ENCODE assay signal across 8 cellular contexts in the genomic region with DNA sequence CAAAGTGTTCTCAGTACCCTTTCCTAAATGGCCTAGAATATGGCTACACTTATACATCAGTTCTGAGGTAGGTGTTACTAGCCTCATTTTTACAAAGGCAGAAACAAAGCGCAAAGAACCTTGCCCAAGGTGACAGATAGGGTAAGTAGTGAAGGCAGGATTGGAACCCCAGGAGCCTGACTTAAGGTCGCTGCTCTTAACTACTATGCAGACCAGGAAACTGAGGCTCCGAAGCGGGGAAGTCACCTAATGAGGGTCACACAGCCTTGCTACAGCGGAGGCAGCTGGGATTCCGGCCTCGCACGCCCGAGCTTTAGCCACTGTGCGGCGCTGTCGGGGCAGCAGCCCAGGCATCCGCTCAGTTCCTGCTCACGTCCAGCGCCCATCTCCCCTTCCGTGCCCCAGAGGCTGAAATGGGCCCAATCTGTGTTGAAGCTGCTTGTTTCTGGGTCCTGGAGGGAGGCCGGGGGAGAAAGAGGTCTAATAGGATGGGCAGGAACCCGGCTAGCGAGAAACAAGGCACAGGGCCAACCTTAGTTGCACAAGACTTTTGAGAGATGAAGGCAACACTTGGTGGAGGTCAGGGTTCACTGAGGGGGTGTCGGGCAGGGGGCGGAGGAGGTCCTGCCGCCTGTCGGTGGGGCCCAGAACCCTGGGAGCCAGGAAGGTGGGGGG. TPM values are rescaled to one million over a fixed set of nuclear protein-coding genes. Genes with fewer than 3 reads are reported as not detected.
A peak's percentile ranks its signal among the peaks of the same experiment; 100 is the strongest.
DNase-seq lines count a peak whose midpoint lies in the region; ATAC-seq and TF ChIP-seq lines count a peak whose summit lies in the region.

No MANE protein-coding gene starts in this region.

- peak overlapping the region; percentile 86 for H3K4me3 Mint-ChIP-seq in CD8-positive, alpha-beta T cell
- H3K4me3 Mint-ChIP-seq in natural killer cell = peak overlapping the region; percentile 94

- H3K27ac Mint-ChIP-seq in CD8-positive, alpha-beta T cell = peak overlapping the region; percentile 73
- peak overlapping the region; percentile 78 to 90 for H3K27ac Mint-ChIP-seq in natural killer cell

- H3K9me3 ChIP-seq in CD8-positive, alpha-beta T cell (ENCODE audit: low read length) = no peaks in the 10 kb centered on the region
- peaks cover 30% of the 10 kb centered on the region for H3K9me3 ChIP-seq in NT2/D1 (ENCODE audit: insufficient read depth, low read length)

- intact Hi-C loops in CD8-positive, alpha-beta T cell (cut with DNase I, micrococcal nuclease) = loop anchor here (1.0 to 10.0 kb wide), 7 partner anchors 88 to 1341 kb away; partner anchors contain the start of genes EFCAB14 (in 2 of the 2) and BEND5 (in 1 of the 2)
- intact Hi-C loops in natural killer cell (cut with micrococcal nuclease) = loop anchor here (2.0 to 10.0 kb wide), 4 partner anchors 202 to 291 kb away; partner anchors contain the start of genes PDZK1IP1 and TAL1

- CTCF ChIA-PET in CD8-positive, alpha-beta T cell (lab: Charles Lee) = interaction anchor here (0.8 to 5.5 kb wide), 23 partner anchors 10 to 319 kb away, joined by 3 to 50 read pairs (median 5); partner anchors contain the start of gene CMPK1

- H3K27ac ChIP-seq in CD8-positive, alpha-beta T cell (ENCODE audit: low read depth, low read length) = peak overlapping the region; percentile 25
- H3K27ac ChIP-seq in HL-60 (replicated peaks) = no peak overlapping the region

- H3K4me3 ChIP-seq in CD8-positive, alpha-beta T cell (ENCODE audit: low read depth, low read length) = peak overlapping the region; percentile 79
- peak overlapping the region; percentile 58 for H3K4me3 ChIP-seq in HL-60 (replicated peaks; ENCODE audit: insufficient read depth, low read length)
- peak overlapping the region; percentile 77 for H3K4me3 ChIP-seq in NT2/D1 (ENCODE audit: insufficient read length, low read depth)

- peaks cover 26% of the 10 kb centered on the region for H3K27me3 Mint-ChIP-seq in CD8-positive, alpha-beta T cell (ENCODE audit: low read depth)
- peaks cover 6 to 17% of the 10 kb centered on the region in 2 donors for H3K27me3 Mint-ChIP-seq in natural killer cell (ENCODE audit: low read depth in 2 of 2)

- ATAC-seq in CD8-positive, alpha-beta T cell = peak; percentile 23
- peak; percentile 38 for ATAC-seq in GM19463 (IDR thresholded peaks at IDR 0.05; ENCODE audit: unreplicated experiment)
- ATAC-seq in esophagus mucosa = peak; percentile 57
- ATAC-seq in natural killer cell = peak; percentile 45 to 61 (median 48)
- peak; percentile 45 for ATAC-seq in stimulated activated naive CD8-positive, alpha-beta T cell treated with anti-CD3 and anti-CD28 coated beads, Interleukin-15, Interleukin-2, amounts not matched to agents 100 U/mL and 50 U/mL, for 24 hours

- peak overlapping the region; percentile 91 for H3K9ac ChIP-seq in NT2/D1 (ENCODE audit: insufficient read length, low read depth)

- peaks cover 21% of the 10 kb centered on the region for H3K27me3 ChIP-seq in CD8-positive, alpha-beta T cell (ENCODE audit: insufficient read depth, low read length)
- H3K27me3 ChIP-seq in HL-60 (ENCODE audit: insufficient read depth, poor library complexity, severe bottlenecking) (peaks cover 44% of the 10 kb centered on the region), NT2/D1 (ENCODE audit: insufficient read depth, insufficient read length) (peaks cover 83% of the 10 kb centered on the region)

- peaks cover 44% of the 10 kb centered on the region for H3K4me1 Mint-ChIP-seq in CD8-positive, alpha-beta T cell (ENCODE audit: low read depth)
- H3K4me1 Mint-ChIP-seq in natural killer cell = peaks cover 40 to 45% of the 10 kb centered on the region in 2 donors

- H3K4me1 ChIP-seq in CD8-positive, alpha-beta T cell (ENCODE audit: insufficient read depth, low read length) = peaks cover 40% of the 10 kb centered on the region
- peaks cover 18% of the 10 kb centered on the region for H3K4me1 ChIP-seq in NT2/D1 (ENCODE audit: insufficient read depth, insufficient read length)

- POLR2A ChIA-PET in CD8-positive, alpha-beta T cell (lab: Charles Lee) = interaction anchor here (0.9 kb wide), 1 partner anchor 9 kb away, joined by 3 read pairs; no protein-coding TSS in a partner anchor

- DNase-seq in CD8-positive, alpha-beta T cell = peak; percentile 59 to 84 (median 68)
- peak; percentile 53 to 70 for DNase-seq in HL-60 (ENCODE audit: low read depth in 1 of 2, low spot score in 1 of 2)
- no peak for DNase-seq in NT2/D1 (ENCODE audit: low read depth, low spot score)
- DNase-seq in activated CD8-positive, alpha-beta memory T cell treated with anti-CD3 and anti-CD28 coated beads, Interleukin-2, amount 50 U/mL, for 48 hours = peak; percentile 91
- DNase-seq in natural killer cell = peak; percentile 79
- peak; percentile 88 for DNase-seq in stimulated activated naive CD8-positive, alpha-beta T cell treated with anti-CD3 and anti-CD28 coated beads, Interleukin-15, Interleukin-2, amounts not matched to agents 100 U/mL and 50 U/mL, for 24 hours

- H3K36me3 Mint-ChIP-seq in CD8-positive, alpha-beta T cell = no peaks in the 10 kb centered on the region
- H3K36me3 Mint-ChIP-seq in natural killer cell = no peaks in the 10 kb centered on the region

- no peaks in the 10 kb centered on the region for H3K36me3 ChIP-seq in CD8-positive, alpha-beta T cell (ENCODE audit: insufficient read depth, low read length)
- no peaks in the 10 kb centered on the region for H3K36me3 ChIP-seq in NT2/D1 (ENCODE audit: insufficient read depth, insufficient read length, low read length)

- peak; percentile 86 for TF ChIP-seq CTCF in CD8-positive, alpha-beta T cell (IDR thresholded peaks at IDR 0.05)
- peak; percentile 97 for TF ChIP-seq CTCF in HL-60 (IDR thresholded peaks at IDR 0.05; ENCODE audit: insufficient read depth, low read length)
- TF ChIP-seq CTCF in natural killer cell (IDR thresholded peaks at IDR 0.05) = peak; percentile 80

- H3K9me3 Mint-ChIP-seq in CD8-positive, alpha-beta T cell = no peaks in the 10 kb centered on the region
- H3K9me3 Mint-ChIP-seq in natural killer cell = no peaks in the 10 kb centered on the region

RNA-seq across cellular contexts. Expression of gene FOXD2, which starts 1.4 kb away (rescaled TPM):
- under 1 TPM; 0.35 to 0.56 TPM for total RNA-seq in CD8-positive, alpha-beta T cell
- total RNA-seq in esophagus mucosa (0.08 TPM), natural killer cell (1 to 10 TPM in 2 of 3 donors, under 1 TPM in 1; 0.49 to 1.4 (median 1.1) TPM)

RNA-seq across cellular contexts. Expression of gene FOXE3, which starts 20.4 kb away (rescaled TPM):
- total RNA-seq in CD8-positive, alpha-beta T cell = not detected
- not detected for total RNA-seq in esophagus mucosa
- not detected for total RNA-seq in natural killer cell
